ENCODE assay signal across 27 cellular contexts in genomic region chr5:154834045-154834444, GRCh38. TPM values are rescaled to one million over a fixed set of nuclear protein-coding genes. Genes with fewer than 3 reads are reported as not detected.
DNase-seq lines count a peak whose midpoint lies in the region; ATAC-seq, FAIRE-seq and TF ChIP-seq lines count a peak whose summit lies in the region.
"Had no signal": no experiment of that assay in that cellular context is flagged by ENCODE, and none has a peak within 500 bp of the region (broad histone marks: within the 10 kb centered on the region; RNA-seq: fewer than 3 reads in every experiment).

No MANE protein-coding gene starts in this region.

- DNase-seq in cardiac muscle cell (ENCODE audit: low read depth in 1 of 2, low spot score in 1 of 2) (no peak), right atrium auricular region (ENCODE audit: low spot score) (no peak), K562 (ENCODE audit: extremely low read depth in 1 of 4, low spot score in 3 of 4) (no peak), right lobe of liver (peak in 1 of 3 donors; percentile 60), transverse colon (no peak), mucosa of descending colon (no peak)
- DNase-seq: ACHN; activated CD4-positive, alpha-beta T cell treated with anti-CD3 and anti-CD28 coated beads for 1 hour; activated CD8-positive, alpha-beta T cell treated with anti-CD3 and anti-CD28 coated beads, Interleukin-2, amount 10 ng/mL, durations not matched to agents 7 days and 5 days; activated gamma-delta T cell treated with Interleukin-2 at 50 U/mL for 16 hours; activated naive CD8-positive, alpha-beta T cell treated with anti-CD3 and anti-CD28 coated beads, Interleukin-2, amount 50 U/mL, for 24 hours; activated T-cell treated with anti-CD3 and anti-CD28 coated beads for 4 hours; HCEC 1CT; KG1; MM.1S; NCI-H2081 treated with DMSO at 0.1 percent for 48 hours; NCI-H524; ovary; stimulated activated CD4-positive, alpha-beta T cell treated with anti-CD3 and anti-CD28 coated beads, Interleukin-2, amount 100 ng/mL, for 48 hours; T-cell had no signal

- H3K36me3 ChIP-seq in cardiac muscle cell (peaks cover 13% of the 10 kb centered on the region), right atrium auricular region (peaks cover 42% of the 10 kb centered on the region), K562 (ENCODE audit: control insufficient read depth, insufficient read depth, low read length) (peaks cover 33% of the 10 kb centered on the region), right lobe of liver (peaks cover 0 to 26% (median 8%) of the 10 kb centered on the region in 4 donors), transverse colon (peaks cover 0 to 4% (median 0%) of the 10 kb centered on the region in 4 donors), mucosa of descending colon (ENCODE audit: low read depth) (no peaks in the 10 kb centered on the region)
- H3K36me3 ChIP-seq: ovary had no signal

- CTCF ChIA-PET in K562 (lab: Yijun Ruan, JAX; ENCODE audit: low intra/inter-chr PET ratio) = no interaction called here

- H3K9me1 ChIP-seq in K562 (ENCODE audit: control insufficient read depth, insufficient read depth, low read length) = no peaks in the 10 kb centered on the region

- H4K20me1 ChIP-seq in K562 (replicated peaks; ENCODE audit: control insufficient read depth, insufficient read depth, low read length) = no peaks in the 10 kb centered on the region

- H3K9ac ChIP-seq in K562 (ENCODE audit: insufficient read depth in 1 of 2, low read depth in 2 of 2, low read length in 2 of 2) = peak overlapping the region in 1 of 2 experiments; percentile 67; a peak in 2 of 4 replicates

- intact Hi-C loops in K562 (cut with micrococcal nuclease) (loop anchor here (2.0 kb wide), 1 partner anchor 15 kb away; no protein-coding TSS in a partner anchor), right lobe of liver (cut with DNase I) (no loop called here), transverse colon (cut with DNase I; ENCODE audit: low total_unique reads) (no loop called here), mucosa of descending colon (cut with DNase I, micrococcal nuclease) (no loop called here)

- peak overlapping the region; percentile 77 for H3K4me2 ChIP-seq in K562 (ENCODE audit: insufficient read depth, low read length)

- peaks cover 33% of the 10 kb centered on the region for H3K79me2 ChIP-seq in K562 (ENCODE audit: control insufficient read depth, insufficient read depth, low read length)

- POLR2A ChIA-PET in K562 (lab: Yijun Ruan, JAX) = interaction anchor here (0.7 to 2.0 kb wide), 6 partner anchors 9 to 447 kb away, joined by 3 to 9 read pairs (median 6); no protein-coding TSS in a partner anchor

- H3K4me1 ChIP-seq in cardiac muscle cell (ENCODE audit: low read depth) = peaks cover 12% of the 10 kb centered on the region
- H3K4me1 ChIP-seq in right atrium auricular region = peaks cover 0 to 19% of the 10 kb centered on the region in 2 donors
- H3K4me1 ChIP-seq in K562 (replicated peaks in 1 of 2; ENCODE audit: control insufficient read depth in 2 of 2, insufficient read depth in 2 of 2, low read length in 2 of 2) = peaks cover 24 to 26% of the 10 kb centered on the region in 2 experiments
- peaks cover 0 to 53% (median 8%) of the 10 kb centered on the region in 4 donors for H3K4me1 ChIP-seq in right lobe of liver
- H3K4me1 ChIP-seq in transverse colon = peaks cover 0 to 64% (median 33%) of the 10 kb centered on the region in 4 donors
- H3K4me1 ChIP-seq in mucosa of descending colon (ENCODE audit: low read depth) = peaks cover 30% of the 10 kb centered on the region
- H3K4me1 ChIP-seq: SJSA1 had no signal

- in situ Hi-C loops in K562 (cut with MboI) = no loop called here
- in situ Hi-C loops in transverse colon (cut with MboI; ENCODE audit: low pct_ligation_motif_present in 1 of 4, low pct_unique_long_range_greater_than_20kb in 1 of 4, low sequenced_read_pairs in 3 of 4) = no loop called here

- ATAC-seq in K562 (no peak), right lobe of liver (peak; percentile 68 to 79 (median 72)), HG02938 (IDR thresholded peaks at IDR 0.05; ENCODE audit: unreplicated experiment) (no peak), HG02759 (IDR thresholded peaks at IDR 0.05; ENCODE audit: unreplicated experiment) (no peak), mucosa of descending colon (no peak)
- ATAC-seq: activated CD8-positive, alpha-beta T cell treated with anti-CD3 and anti-CD28 coated beads, Interleukin-2, amount 10 ng/mL, durations not matched to agents 7 days and 5 days; activated naive CD8-positive, alpha-beta T cell treated with anti-CD3 and anti-CD28 coated beads, Interleukin-2, amount 50 U/mL, for 24 hours; Panc1; T-cell had no signal

- no peak for TF ChIP-seq CTCF in cardiac muscle cell (IDR thresholded peaks at IDR 0.05; ENCODE audit: low read depth, low read length)
- no peak for TF ChIP-seq CTCF in right atrium auricular region (IDR thresholded peaks at IDR 0.05)
- no peak for TF ChIP-seq CTCF in K562 (IDR thresholded peaks at IDR 0.05 in 2 of 3, conservative IDR thresholded peaks at IDR 0.05 in 1 of 3; ENCODE audit: insufficient read depth in 2 of 3, low read depth in 1 of 3, low read length in 3 of 3)
- no peak for TF ChIP-seq CTCF in right lobe of liver (IDR thresholded peaks at IDR 0.05)
- TF ChIP-seq CTCF in transverse colon (IDR thresholded peaks at IDR 0.05) = no peak
- TF ChIP-seq CTCF in mucosa of descending colon (IDR thresholded peaks at IDR 0.05) = no peak

- no TSS peak for BruUV-seq in K562 (replicated peaks; lab: Mats Ljungman, UMichigan)

- no peak for TF ChIP-seq RAD21 in K562 (CRISPR knock-in tag; conservative IDR thresholded peaks at IDR 0.05 in 1 of 2, IDR thresholded peaks at IDR 0.05 in 1 of 2)

- 43% methylated on average over 1 of the region's 1 CpG for WGBS in K562 (ENCODE audit: insufficient coverage, low coverage, missing lambda C conversion rate)
- WGBS in right lobe of liver (ENCODE audit: insufficient coverage, low coverage, low lambda C conversion rate, missing lambda C conversion rate) = 19% methylated on average over 1 of the region's 1 CpG
- WGBS in transverse colon (ENCODE audit: low coverage in 1 of 2), 2 donors = 73 to 78% methylated on average over 1 of the region's 1 CpG

- H3K27me3 ChIP-seq in cardiac muscle cell (no peaks in the 10 kb centered on the region), right atrium auricular region (no peaks in the 10 kb centered on the region), K562 (ENCODE audit: control insufficient read depth in 2 of 2, insufficient read depth in 2 of 2, low read length in 2 of 2) (no peaks in the 10 kb centered on the region), right lobe of liver (no peaks in the 10 kb centered on the region), transverse colon (no peaks in the 10 kb centered on the region)
- H3K27me3 ChIP-seq: ovary, SJSA1 had no signal

- H3K27ac ChIP-seq in cardiac muscle cell (peak overlapping the region; percentile 81), right atrium auricular region (peak overlapping the region in 1 of 2 donors; percentile 75), K562 (ENCODE audit: extremely low read depth, low read depth, low read length) (peak overlapping the region; percentile 73), right lobe of liver (peak overlapping the region; percentile 47 to 94 (median 90)), transverse colon (peak overlapping the region; percentile 74 to 78 (median 74))
- H3K27ac ChIP-seq: SJSA1 had no signal

- no peaks in the 10 kb centered on the region for H3K9me3 ChIP-seq in cardiac muscle cell (ENCODE audit: low read depth)
- H3K9me3 ChIP-seq in right atrium auricular region = no peaks in the 10 kb centered on the region
- no peaks in the 10 kb centered on the region for H3K9me3 ChIP-seq in K562 (replicated peaks; ENCODE audit: control insufficient read depth, insufficient read depth, low read depth, low read length)
- H3K9me3 ChIP-seq in right lobe of liver = no peaks in the 10 kb centered on the region
- no peaks in the 10 kb centered on the region for H3K9me3 ChIP-seq in transverse colon
- no peaks in the 10 kb centered on the region for H3K9me3 ChIP-seq in mucosa of descending colon
- H3K9me3 ChIP-seq: ovary, SJSA1 had no signal

- TF ChIP-seq EP300 in K562 (IDR thresholded peaks at IDR 0.05; ENCODE audit: low read length) (no peak), transverse colon (IDR thresholded peaks at IDR 0.05; ENCODE audit: low read depth) (no peak)

- H3K4me3 ChIP-seq in cardiac muscle cell (no peak overlapping the region), right atrium auricular region (no peak overlapping the region), K562 (peak overlapping the region; percentile 30; the same call in 1 of the 2 replicates), right lobe of liver (peak overlapping the region in 2 of 3 donors; percentile 59 to 61), transverse colon (no peak overlapping the region), mucosa of descending colon (no peak overlapping the region)
- H3K4me3 ChIP-seq: lung, ovary, SJSA1 had no signal

- no peak for TF ChIP-seq POLR2A in K562 (conservative IDR thresholded peaks at IDR 0.05)
- TF ChIP-seq POLR2A in right lobe of liver (IDR thresholded peaks at IDR 0.05) = no peak
- TF ChIP-seq POLR2A in transverse colon (IDR thresholded peaks at IDR 0.05) = no peak

- FAIRE-seq in K562 (lab: Jason Lieb, UNC) = no peak
- FAIRE-seq: endometrium, islet of Langerhans had no signal

- H2AFZ ChIP-seq in K562 (ENCODE audit: low read depth, low read length) = no peak overlapping the region

RNA-seq across cellular contexts. Expression of gene FAXDC2, which starts 16.4 kb away (rescaled TPM):
- 22.4 and 39.4 TPM in 2 replicates for total RNA-seq in cardiac muscle cell
- polyA plus RNA-seq in cardiac muscle cell = 25.1 and 45.3 TPM in 2 replicates
- 10 to 100 TPM; 22.1 to 24.6 TPM for total RNA-seq in right atrium auricular region
- total RNA-seq in K562 (2011; cell fraction: chromatin; rRNA removed; ENCODE audit: low replicate concordance) = 48.9 and 53.4 TPM in 2 replicates
- 32.5 and 34.2 TPM in 2 replicates for total RNA-seq in K562 (2011; cell fraction: nucleolus; rRNA removed)
- total RNA-seq in K562 (2011; cell fraction: nucleoplasm; rRNA removed) = 47.6 and 48.8 TPM in 2 replicates
- 9.8 and 12.1 TPM in 2 replicates for total RNA-seq in K562 (2014; rRNA removed)
- total RNA-seq in K562 (2014; rRNA removed; fragmentation: Illumina TruSeq; extraction: Trizol) = 14.3 and 16.2 TPM in 2 replicates
- 6.2 and 7.4 TPM in 2 replicates for total RNA-seq in K562 (2015; rRNA removed; fragmentation: Illumina TruSeq; extraction: Trizol)
- total RNA-seq in K562 (2021) = 12.0 and 13.1 TPM in 2 replicates
- 21.4 and 24.0 TPM in 2 replicates for polyA plus RNA-seq in K562 (2011; rRNA removed)
- 28.0 and 29.5 TPM in 2 replicates for polyA plus RNA-seq in K562 (2011; cell fraction: cytosol; rRNA removed)
- polyA plus RNA-seq in K562 (2011; cell fraction: nucleus; rRNA removed) = 39.8 and 42.0 TPM in 2 replicates
- polyA plus RNA-seq in K562 (2012) = 14.7 and 16.6 TPM in 2 replicates
- polyA plus RNA-seq in K562 (2014; fragmentation: Illumina TruSeq; extraction: Trizol) = 23.7 and 30.0 TPM in 2 replicates
- polyA plus RNA-seq in K562 (2014; fragmentation: Nextera tagmentation; extraction: Ambion mirVana) = 1 to 10 TPM; 2.4 to 3.5 TPM
- 9.9 and 13.8 TPM in 2 replicates for polyA plus RNA-seq in K562 (2014; rRNA removed)
- polyA minus RNA-seq in K562 (2011; rRNA and poly(A)+ RNA removed) = 25.9 and 26.6 TPM in 2 replicates
- 15.1 and 17.7 TPM in 2 replicates for polyA minus RNA-seq in K562 (2011; cell fraction: cytosol; rRNA and poly(A)+ RNA removed)
- polyA minus RNA-seq in K562 (2011; cell fraction: nucleus; rRNA and poly(A)+ RNA removed) = 12.1 and 15.7 TPM in 2 replicates
- total RNA-seq in right lobe of liver = 10 to 100 TPM; 27.3 to 98.1 (median 53.2) TPM
- 10 to 100 TPM; 10.3 to 54.8 (median 27.4) TPM for total RNA-seq in transverse colon
- 10 to 100 TPM; 18.1 to 55.9 (median 20.9) TPM for total RNA-seq in mucosa of descending colon
- total RNA-seq: activated CD8-positive, alpha-beta T cell treated with anti-CD3 and anti-CD28 coated beads, Interleukin-2, amount 10 ng/mL, durations not matched to agents 7 days and 5 days had no signal

RNA-seq across cellular contexts. Expression of gene CNOT8, which starts 24.4 kb away (rescaled TPM):
- total RNA-seq in cardiac muscle cell (45.2 and 55.7 TPM in 2 replicates), right atrium auricular region (10 to 100 TPM; 28.0 to 31.4 TPM), K562 (2014; rRNA removed) (52.6 and 55.4 TPM in 2 replicates), K562 (2014; rRNA removed; fragmentation: Illumina TruSeq; extraction: Trizol) (53.6 and 64.3 TPM in 2 replicates), K562 (2015; rRNA removed; fragmentation: Illumina TruSeq; extraction: Trizol) (40.2 and 42.0 TPM in 2 replicates), K562 (2021) (47.7 and 51.8 TPM in 2 replicates), right lobe of liver (10 to 100 TPM; 12.4 to 19.6 (median 16.5) TPM), transverse colon (10 to 100 TPM; 64.3 to 97.3 (median 78.9) TPM), mucosa of descending colon (10 to 100 TPM; 55.4 to 60.3 (median 58.9) TPM)
- polyA plus RNA-seq in cardiac muscle cell (37.2 and 45.6 TPM in 2 replicates), K562 (2011; rRNA removed) (67.7 and 68.9 TPM in 2 replicates), K562 (2014; fragmentation: Illumina TruSeq; extraction: Trizol) (56.6 and 60.5 TPM in 2 replicates), K562 (2014; fragmentation: Nextera tagmentation; extraction: Ambion mirVana) (10 to 100 TPM; 15.2 to 17.5 TPM), K562 (2014; rRNA removed) (49.7 and 52.1 TPM in 2 replicates)
- 33.1 and 62.7 TPM in 2 replicates for total RNA-seq in K562 (2011; cell fraction: chromatin; rRNA removed; ENCODE audit: low replicate concordance)
- 21.3 and 25.4 TPM in 2 replicates for total RNA-seq in K562 (2011; cell fraction: nucleolus; rRNA removed)
- 30.8 and 33.4 TPM in 2 replicates for total RNA-seq in K562 (2011; cell fraction: nucleoplasm; rRNA removed)
- polyA plus RNA-seq in K562 (2011; cell fraction: cytosol; rRNA removed) = 39.2 and 66.3 TPM in 2 replicates
- polyA plus RNA-seq in K562 (2011; cell fraction: nucleus; rRNA removed) = 28.0 and 43.7 TPM in 2 replicates
- polyA plus RNA-seq in K562 (2012) = 37.9 and 38.1 TPM in 2 replicates
- polyA minus RNA-seq in K562 (2011; rRNA and poly(A)+ RNA removed) = 83.4 and 86.5 TPM in 2 replicates
- 24.7 and 34.5 TPM in 2 replicates for polyA minus RNA-seq in K562 (2011; cell fraction: cytosol; rRNA and poly(A)+ RNA removed)
- polyA minus RNA-seq in K562 (2011; cell fraction: nucleus; rRNA and poly(A)+ RNA removed) = 10.9 and 20.1 TPM in 2 replicates

Comparison
In these comparisons a context has a peak if more than half of its experiments do, and no peak if none do; other contexts are left out.
1. H3K4me3 ChIP-seq: peak in K562 (single experiment) and right lobe of liver (2 of 3); none in cardiac muscle cell (single experiment), right atrium auricular region (0 of 2), transverse colon (0 of 4) and mucosa of descending colon (single experiment).
2. ATAC-seq: peak in right lobe of liver (4 of 4); none in K562 (single experiment), HG02938 (single experiment), HG02759 (single experiment) and mucosa of descending colon (single experiment).